Comparison of ENCODE assay signal across 9 cellular contexts in genomic region chr6:35449287-35449881, GRCh38. TPM values are rescaled to one million over a fixed set of nuclear protein-coding genes. Genes with fewer than 3 reads are reported as not detected.
DNase-seq lines count a peak whose midpoint lies in the region; ATAC-seq and TF ChIP-seq lines count a peak whose summit lies in the region.
"Had no signal": no experiment of that assay in that cellular context is flagged by ENCODE, and none has a peak within 500 bp of the region (broad histone marks: within the 10 kb centered on the region; RNA-seq: fewer than 3 reads in every experiment).

No MANE protein-coding gene starts in this region.

- H3K36me3 Mint-ChIP-seq in T-helper 2 cell treated with Interferon-gamma antibody and Interleukin-4, amounts not matched to agents 5 μg/mL and 100 μg/mL, for 36 hours (ENCODE audit: low read depth), result peaks cover 4% of the 10 kb centered on the region
- H3K36me3 Mint-ChIP-seq in activated CD8-positive, alpha-beta memory T cell treated with anti-CD3 and anti-CD28 coated beads, Interleukin-2, amount 10 ng/mL, durations not matched to agents 7 days and 5 days, result no peaks in the 10 kb centered on the region

- peaks cover 11% of the 10 kb centered on the region for H3K27me3 Mint-ChIP-seq in T-helper 2 cell treated with Interferon-gamma antibody and Interleukin-4, amounts not matched to agents 5 μg/mL and 100 μg/mL, for 36 hours (ENCODE audit: low read depth)
- peaks cover 10% of the 10 kb centered on the region for H3K27me3 Mint-ChIP-seq in activated CD8-positive, alpha-beta memory T cell treated with anti-CD3 and anti-CD28 coated beads, Interleukin-2, amount 10 ng/mL, durations not matched to agents 7 days and 5 days

- no peak overlapping the region for H3K4me3 ChIP-seq in fibroblast of the aortic adventitia (ENCODE audit: low read depth, low read length)
- H3K4me3 ChIP-seq: BLaER1 had no signal

- no peak overlapping the region for H3K4me3 Mint-ChIP-seq in T-helper 2 cell treated with Interferon-gamma antibody and Interleukin-4, amounts not matched to agents 5 μg/mL and 100 μg/mL, for 36 hours
- no peak overlapping the region for H3K4me3 Mint-ChIP-seq in activated CD8-positive, alpha-beta memory T cell treated with anti-CD3 and anti-CD28 coated beads, Interleukin-2, amount 10 ng/mL, durations not matched to agents 7 days and 5 days

- H3K9me3 Mint-ChIP-seq in T-helper 2 cell treated with Interferon-gamma antibody and Interleukin-4, amounts not matched to agents 5 μg/mL and 100 μg/mL, for 36 hours, result no peaks in the 10 kb centered on the region
- H3K9me3 Mint-ChIP-seq in activated CD8-positive, alpha-beta memory T cell treated with anti-CD3 and anti-CD28 coated beads, Interleukin-2, amount 10 ng/mL, durations not matched to agents 7 days and 5 days (ENCODE audit: low read depth), result no peaks in the 10 kb centered on the region

- peak; percentile 68 for TF ChIP-seq CTCF in fibroblast of the aortic adventitia (IDR thresholded peaks at IDR 0.05; ENCODE audit: insufficient read depth, low read length)

- CTCF ChIA-PET in activated CD8-positive, alpha-beta memory T cell treated with anti-CD3 and anti-CD28 coated beads, Interleukin-2, amount 10 ng/mL, durations not matched to agents 7 days and 5 days (lab: Charles Lee), result interaction anchor here (0.6 to 9.6 kb wide), 43 partner anchors 9 to 287 kb away, joined by 3 to 181 read pairs (median 4); partner anchors contain the start of genes ARMC12, DEF6, PPARD and RPL10A

- DNase-seq in T-helper 2 cell (peak in 3 of 5 experiments; percentile 14 to 79 (median 50)), HT-29 (ENCODE audit: low spot score) (peak; percentile 68), NCI-H69 (lab: John Stamatoyannopoulos, UW) (peak; percentile 87), fibroblast of the aortic adventitia (ENCODE audit: low read depth) (peak; percentile 78), non-pigmented ciliary epithelial cell (ENCODE audit: low read depth) (peak; percentile 30)
- no peak for DNase-seq in T-helper 2 cell treated with Interferon-gamma antibody and Interleukin-4, amounts not matched to agents 5 μg/mL and 100 μg/mL, for 36 hours (ENCODE audit: low spot score)
- DNase-seq in activated CD8-positive, alpha-beta memory T cell treated with anti-CD3 and anti-CD28 coated beads, Interleukin-2, amount 10 ng/mL, durations not matched to agents 7 days and 5 days, result peak; percentile 58

- H3K27ac Mint-ChIP-seq in T-helper 2 cell treated with Interferon-gamma antibody and Interleukin-4, amounts not matched to agents 5 μg/mL and 100 μg/mL, for 36 hours, result no peak overlapping the region
- H3K27ac Mint-ChIP-seq in activated CD8-positive, alpha-beta memory T cell treated with anti-CD3 and anti-CD28 coated beads, Interleukin-2, amount 10 ng/mL, durations not matched to agents 7 days and 5 days, result no peak overlapping the region

- peaks cover 26% of the 10 kb centered on the region for H3K4me1 Mint-ChIP-seq in T-helper 2 cell treated with Interferon-gamma antibody and Interleukin-4, amounts not matched to agents 5 μg/mL and 100 μg/mL, for 36 hours (ENCODE audit: low read depth)
- H3K4me1 Mint-ChIP-seq in activated CD8-positive, alpha-beta memory T cell treated with anti-CD3 and anti-CD28 coated beads, Interleukin-2, amount 10 ng/mL, durations not matched to agents 7 days and 5 days, result peaks cover 46% of the 10 kb centered on the region

- peak; percentile 62 for ATAC-seq in activated CD8-positive, alpha-beta memory T cell treated with anti-CD3 and anti-CD28 coated beads, Interleukin-2, amount 10 ng/mL, durations not matched to agents 7 days and 5 days
- ATAC-seq in GM19328 (IDR thresholded peaks at IDR 0.05; ENCODE audit: unreplicated experiment), result no peak

RNA-seq across cellular contexts. Expression of gene FANCE, which starts 2.8 kb away (rescaled TPM):
- 7.4 and 8.6 TPM in 2 replicates for total RNA-seq in HT-29 (2014; rRNA removed; shearing (Covaris generic))
- total RNA-seq in activated CD8-positive, alpha-beta memory T cell treated with anti-CD3 and anti-CD28 coated beads, Interleukin-2, amount 10 ng/mL, durations not matched to agents 7 days and 5 days, result 10 to 100 TPM; 15.4 to 16.0 TPM
- total RNA-seq in fibroblast of the aortic adventitia (ENCODE audit: low replicate concordance), result 5.1 and 7.7 TPM in 2 replicates

RNA-seq across cellular contexts. Expression of gene RPL10A, which starts 18.8 kb away (rescaled TPM):
- total RNA-seq in HT-29 (2014; rRNA removed; shearing (Covaris generic)), result 1,706 and 1,805 TPM in 2 replicates
- total RNA-seq in activated CD8-positive, alpha-beta memory T cell treated with anti-CD3 and anti-CD28 coated beads, Interleukin-2, amount 10 ng/mL, durations not matched to agents 7 days and 5 days, result 1,000 to 10,000 TPM; 1,163 to 1,382 TPM
- 778 and 1,853 TPM in 2 replicates for total RNA-seq in fibroblast of the aortic adventitia (ENCODE audit: low replicate concordance)

RNA-seq across cellular contexts. Expression of gene TEAD3, which starts 47.5 kb away (rescaled TPM):
- 25.7 and 27.4 TPM in 2 replicates for total RNA-seq in HT-29 (2014; rRNA removed; shearing (Covaris generic))
- under 1 TPM in 1 of 2 experiments, not detected in 1; 0.16 TPM for total RNA-seq in activated CD8-positive, alpha-beta memory T cell treated with anti-CD3 and anti-CD28 coated beads, Interleukin-2, amount 10 ng/mL, durations not matched to agents 7 days and 5 days
- total RNA-seq in fibroblast of the aortic adventitia (ENCODE audit: low replicate concordance), result 4.6 and 11.6 TPM in 2 replicates
